8 cellular contexts compared by ENCODE assay signal in the genomic region with DNA sequence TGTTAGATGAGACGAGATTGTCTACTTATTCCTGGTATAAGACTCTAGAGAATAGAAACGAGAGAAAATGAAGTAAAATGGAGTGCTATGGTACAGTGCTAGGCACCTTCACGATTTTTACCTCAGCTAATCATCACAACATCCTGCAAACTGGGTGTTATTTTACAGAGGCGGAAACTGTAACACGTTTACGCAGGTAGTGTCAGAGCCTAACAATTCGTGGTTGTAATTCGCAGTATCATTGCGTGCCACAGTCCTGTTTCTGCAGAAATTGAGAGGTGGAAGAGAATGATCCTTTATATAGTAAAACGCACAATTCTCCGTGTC. TPM values are rescaled to one million over a fixed set of nuclear protein-coding genes. Genes with fewer than 3 reads are reported as not detected.
DNase-seq lines count a peak whose midpoint lies in the region; ATAC-seq, FAIRE-seq and TF ChIP-seq lines count a peak whose summit lies in the region.

No MANE protein-coding gene starts in this region.

- H3K4me1 Mint-ChIP-seq in naive thymus-derived CD8-positive, alpha-beta T cell: peaks cover 9 to 29% (median 27%) of the 10 kb centered on the region in 4 donors

- H2BK120ac ChIP-seq in H1 (replicated peaks; ENCODE audit: low read depth, low read length): peak overlapping the region; percentile 82

- H3K27ac ChIP-seq in ACC112 (ENCODE audit: low read depth, low read length) (peak overlapping the region; percentile 36), H1 (ENCODE audit: low read depth, low read length) (0 out of 2 replicates have a peak overlapping the region, but pooled peaks have one; percentile 41)

- H4K20me1 ChIP-seq in H1 (replicated peaks in 1 of 2; ENCODE audit: control insufficient read depth in 1 of 2, insufficient read depth in 2 of 2, low read length in 2 of 2): no peaks in the 10 kb centered on the region

- H3K27me3 Mint-ChIP-seq in naive thymus-derived CD8-positive, alpha-beta T cell: peaks cover 1 to 13% (median 3%) of the 10 kb centered on the region in 5 donors

- H3K4ac ChIP-seq in H1 (replicated peaks; ENCODE audit: insufficient read length, low read depth, low read length): no peak overlapping the region

- POLR2A ChIA-PET in H1 (lab: Charles Lee; ENCODE audit: partially characterized antibody): interaction anchor here (0.6 to 1.2 kb wide), 5 partner anchors 9 to 714 kb away, joined by 3 to 6 read pairs (median 4); no protein-coding TSS in a partner anchor
- POLR2A ChIA-PET in naive thymus-derived CD8-positive, alpha-beta T cell (lab: Charles Lee): interaction anchor here (0.7 to 1.5 kb wide), 11 partner anchors 17 to 1999 kb away, joined by 3 to 16 read pairs (median 3); a partner anchor contains a TSS

- H3K9me3 ChIP-seq in H1 (ENCODE audit: insufficient read depth in 2 of 2, low read depth in 1 of 2, low read length in 1 of 2): no peaks in the 10 kb centered on the region

- peak overlapping the region; percentile 95 to 99 (median 98) for H3K27ac Mint-ChIP-seq in naive thymus-derived CD8-positive, alpha-beta T cell

- H3K27me3 ChIP-seq in ACC112 (ENCODE audit: insufficient read depth, low read length) (no peaks in the 10 kb centered on the region), H1 (replicated peaks in 1 of 4; ENCODE audit: control insufficient read depth in 3 of 4, extremely low read depth in 1 of 4, insufficient read depth in 3 of 4, low read length in 3 of 4) (no peaks in the 10 kb centered on the region)

- H3K14ac ChIP-seq in H1 (ENCODE audit: insufficient read length): no peak overlapping the region

- no peak for FAIRE-seq in H1 (lab: Jason Lieb, UNC)

- peak overlapping the region; percentile 83 for H4K91ac ChIP-seq in H1 (replicated peaks; ENCODE audit: insufficient read length, low read length)

- no peak for TF ChIP-seq CTCF in H1 (IDR thresholded peaks at IDR 0.05; ENCODE audit: control extremely low read depth in 1 of 3, insufficient read depth in 1 of 3, low read depth in 1 of 3, low read length in 3 of 3)

- no peak overlapping the region for H3K56ac ChIP-seq in H1 (replicated peaks; ENCODE audit: insufficient read length, low read depth, low read length)

- H3K4me3 Mint-ChIP-seq in naive thymus-derived CD8-positive, alpha-beta T cell: peak overlapping the region; percentile 90 to 98 (median 95)

- peaks cover 0 to 3% (median 0%) of the 10 kb centered on the region in 9 donors for H3K9me3 Mint-ChIP-seq in naive thymus-derived CD8-positive, alpha-beta T cell

- no peak overlapping the region; the same call in 1 of the 2 replicates for H4K8ac ChIP-seq in H1 (ENCODE audit: extremely low read depth, insufficient read depth, low read length)

- H3K23me2 ChIP-seq in H1 (ENCODE audit: low read depth, low read length): peaks cover 6% of the 10 kb centered on the region

- TF ChIP-seq POLR2A in H1 (IDR thresholded peaks at IDR 0.05; ENCODE audit: control extremely low read depth in 1 of 2, low read depth in 2 of 2, low read length in 2 of 2): no peak

- no peak overlapping the region for H2BK15ac ChIP-seq in H1 (ENCODE audit: low read length)

- H3K79me1 ChIP-seq in H1 (ENCODE audit: low read depth, low read length): no peaks in the 10 kb centered on the region

- no peak overlapping the region; the same call in 1 of the 2 replicates for H2BK12ac ChIP-seq in H1 (ENCODE audit: low read depth, low read length)

- peak overlapping the region; percentile 57; the same call in 1 of the 2 replicates for H3K18ac ChIP-seq in H1 (ENCODE audit: extremely low read depth, low read length)

- H2AFZ ChIP-seq in ACC112 (ENCODE audit: low read length, unreplicated experiment): peak overlapping the region; percentile 98
- H2AFZ ChIP-seq in H1 (ENCODE audit: low read length): peak overlapping the region; percentile 100

- 14% methylated on average over 11 of the region's 11 CpGs; no CpG with 5 or more reads in 1 of the 2 experiments for WGBS in H1 (ENCODE audit: extremely low coverage in 1 of 2, insufficient coverage in 1 of 2, insufficient read length in 1 of 2, insufficient replicate concordance in 2 of 2, low coverage in 1 of 2, low lambda C conversion rate in 2 of 2, missing lambda C conversion rate in 1 of 2), 2 experiments

- H3K4me1 ChIP-seq in ACC112 (ENCODE audit: control insufficient read depth, insufficient read depth, low read length, unreplicated experiment) (peaks cover 14% of the 10 kb centered on the region), H1 (replicated peaks in 1 of 4; ENCODE audit: control insufficient read depth in 3 of 4, insufficient read depth in 4 of 4, low read length in 3 of 4) (peaks cover 0 to 3% (median 0%) of the 10 kb centered on the region in 4 experiments; a peak in 1 of 7 replicates)

- H2BK20ac ChIP-seq in H1 (ENCODE audit: low read length): 0 out of 2 replicates have a peak overlapping the region, but pooled peaks have one; percentile 29

- no peak for TF ChIP-seq EP300 in H1 (IDR thresholded peaks at IDR 0.05; ENCODE audit: borderline replicate concordance in 1 of 2, low read depth in 2 of 2, low read length in 2 of 2)

- H3K4me2 ChIP-seq in H1 (ENCODE audit: insufficient read depth in 1 of 2, low read depth in 2 of 2, low read length in 2 of 2): peak overlapping the region; percentile 67 to 89

- no peak overlapping the region for H2AK5ac ChIP-seq in H1 (ENCODE audit: low read depth, low read length)

- H3K9ac ChIP-seq in H1 (replicated peaks in 1 of 4; ENCODE audit: extremely low read depth in 1 of 4, low read depth in 3 of 4, low read length in 3 of 4): peak overlapping the region in 3 of 4 experiments; percentile 39 to 80 (median 54); a peak in 5 of 7 replicates

- no peak for TF ChIP-seq RAD21 in H1 (IDR thresholded peaks at IDR 0.05 in 1 of 2, conservative IDR thresholded peaks at IDR 0.05 in 1 of 2; ENCODE audit: low read depth in 2 of 2, low read length in 2 of 2)

- no peak overlapping the region for H3K23ac ChIP-seq in H1 (ENCODE audit: insufficient read length)

- peak; percentile 84 for DNase-seq in NCI-H774 (lab: John Stamatoyannopoulos, UW)
- DNase-seq in H1 (ENCODE audit: low read depth in 1 of 2, low spot score in 2 of 2): no peak
- DNase-seq in naive thymus-derived CD8-positive, alpha-beta T cell: no peak
- no peak for DNase-seq in NCI-H1092 treated with DMSO at 0.1 percent for 48 hours (lab: John Stamatoyannopoulos, UW)
- no peak for DNase-seq in activated CD4-positive, alpha-beta T cell treated with anti-CD3 and anti-CD28 coated beads, Interleukin-2, amount 50 U/mL, for 48 hours

- H3K36me3 ChIP-seq in ACC112 (ENCODE audit: insufficient read depth, low read length): no peaks in the 10 kb centered on the region
- no peaks in the 10 kb centered on the region for H3K36me3 ChIP-seq in H1 (ENCODE audit: control insufficient read depth in 2 of 4, insufficient read depth in 4 of 4, low read length in 3 of 4)

- peak overlapping the region; percentile 83 for H2BK5ac ChIP-seq in H1 (ENCODE audit: low read depth, low read length)

- H3K79me2 ChIP-seq in ACC112 (ENCODE audit: control insufficient read depth, insufficient read depth, low read length, unreplicated experiment) (peaks cover 31% of the 10 kb centered on the region), H1 (ENCODE audit: control insufficient read depth in 1 of 2, insufficient read depth in 2 of 2, low read length in 2 of 2) (no peaks in the 10 kb centered on the region)

- peak; percentile 34 for ATAC-seq in GM18520 (IDR thresholded peaks at IDR 0.05; ENCODE audit: unreplicated experiment)
- ATAC-seq in HG03025 (IDR thresholded peaks at IDR 0.05; ENCODE audit: low FRiP score, unreplicated experiment): peak; percentile 64
- peak; percentile 79 to 81 for ATAC-seq in naive thymus-derived CD8-positive, alpha-beta T cell

- H3K4me3 ChIP-seq in ACC112 (ENCODE audit: low read depth, low read length) (peak overlapping the region; percentile 94), H1 (ENCODE audit: extremely low read depth in 1 of 4, insufficient read depth in 2 of 4, low read depth in 3 of 4, low read length in 4 of 4) (peak overlapping the region; percentile 47 to 88 (median 74))

- H3K36me3 Mint-ChIP-seq in naive thymus-derived CD8-positive, alpha-beta T cell: peaks cover 0 to 7% (median 4%) of the 10 kb centered on the region in 3 donors

- H4K5ac ChIP-seq in H1 (ENCODE audit: insufficient read length, low read depth, low read length): peak overlapping the region; percentile 65

- CTCF ChIA-PET in H1 (lab: Charles Lee; ENCODE audit: partially characterized antibody): interaction anchor here (0.9 to 1.4 kb wide), 5 partner anchors 15 to 424 kb away, joined by 3 to 5 read pairs (median 4); no protein-coding TSS in a partner anchor

TF ChIP-seq in H1, 55 proteins besides CTCF, POLR2A, EP300 and RAD21 (continues in another document):
- TF ChIP-seq TBP (IDR thresholded peaks at IDR 0.05; ENCODE audit: low read depth, low read length) (no peak), BCL11A (IDR thresholded peaks at IDR 0.05; ENCODE audit: low read depth in 2 of 2, low read length in 2 of 2) (no peak), CTBP2 (IDR thresholded peaks at IDR 0.05; ENCODE audit: borderline replicate concordance, insufficient read depth, insufficient read length, low read length) (no peak), KDM1A (IDR thresholded peaks at IDR 0.05; ENCODE audit: borderline replicate concordance, low read length) (no peak)

RNA-seq across cellular contexts. Expression of a gene that starts 0.4 kb away (rescaled TPM):
- 2.1 and 3.5 TPM in 2 replicates for total RNA-seq in H1 (2021; fragmentation: NEBNext Ultra II Directional; extraction: Animal tissue kit (Norgen Biotek cat#: 25700))
- polyA plus RNA-seq in H1 (2011; rRNA removed): 1.3 and 1.9 TPM in 2 replicates
- 1.9 TPM for polyA plus RNA-seq in H1 (2011; cell fraction: cytosol; rRNA removed)
- polyA plus RNA-seq in H1 (2011; cell fraction: nucleus; rRNA removed): 0.94 TPM
- 1.1 to 2.2 TPM (median 1.2 TPM) in 4 replicates for polyA plus RNA-seq in H1 (2012, experiment 1 of 2)
- polyA plus RNA-seq in H1 (2012, experiment 2 of 2): 0.17 TPM
- polyA plus RNA-seq in H1 (2013, experiment 1 of 2): 1.2 TPM
- polyA plus RNA-seq in H1 (2013, experiment 2 of 2): 1.3 TPM
- polyA minus RNA-seq in H1 (2011; rRNA and poly(A)+ RNA removed): 3.3 and 4.6 TPM in 2 replicates
- polyA minus RNA-seq in H1 (2011; cell fraction: cytosol; rRNA and poly(A)+ RNA removed): 3.0 TPM
- 8.8 TPM for polyA minus RNA-seq in H1 (2011; cell fraction: nucleus; rRNA and poly(A)+ RNA removed)
- total RNA-seq in naive thymus-derived CD8-positive, alpha-beta T cell: 1 to 10 TPM; 6.3 to 7.3 TPM
- polyA plus RNA-seq in naive thymus-derived CD8-positive, alpha-beta T cell: 1 to 10 TPM; 2.2 to 4.1 (median 2.5) TPM
